In the genomic region with DNA sequence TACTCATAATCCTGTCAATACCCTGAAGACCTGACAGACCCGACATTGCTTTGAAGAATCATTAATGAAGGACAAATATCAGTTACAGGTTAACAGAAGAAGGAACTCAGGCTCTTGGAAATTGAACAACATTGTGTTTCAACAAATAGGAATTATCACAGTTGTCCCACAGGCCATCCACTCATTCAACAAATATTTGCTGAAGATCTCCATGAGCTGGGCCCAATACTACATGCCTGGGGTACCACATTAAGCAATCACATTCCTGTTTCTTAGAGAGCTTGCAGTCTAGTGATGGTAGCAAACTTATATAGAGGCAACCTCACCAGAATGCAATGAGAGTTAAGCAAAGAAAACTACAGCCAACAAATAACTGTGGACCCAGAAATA, we compare ENCODE assay signal across 1 cellular context.
TF ChIP-seq lines count a peak whose summit lies in the region.

No MANE protein-coding gene starts in this region.

TF ChIP-seq in WTC11, 78 proteins besides CTCF, POLR2A, EP300 and RAD21 (continued from another document):
- TF ChIP-seq, protein P1, sequence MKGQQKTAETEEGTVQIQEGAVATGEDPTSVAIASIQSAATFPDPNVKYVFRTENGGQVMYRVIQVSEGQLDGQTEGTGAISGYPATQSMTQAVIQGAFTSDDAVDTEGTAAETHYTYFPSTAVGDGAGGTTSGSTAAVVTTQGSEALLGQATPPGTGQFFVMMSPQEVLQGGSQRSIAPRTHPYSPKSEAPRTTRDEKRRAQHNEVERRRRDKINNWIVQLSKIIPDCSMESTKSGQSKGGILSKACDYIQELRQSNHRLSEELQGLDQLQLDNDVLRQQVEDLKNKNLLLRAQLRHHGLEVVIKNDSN (CRISPR knock-in tag; IDR thresholded peaks at IDR 0.05): no peak
- TF ChIP-seq ATF1 (CRISPR knock-in tag; IDR thresholded peaks at IDR 0.05) (no peak), ZNF396 (CRISPR knock-in tag; IDR thresholded peaks at IDR 0.05; ENCODE audit: borderline replicate concordance) (no peak), ZNF671 (CRISPR knock-in tag; IDR thresholded peaks at IDR 0.05) (no peak), OVOL2 (CRISPR knock-in tag; IDR thresholded peaks at IDR 0.05; ENCODE audit: borderline replicate concordance) (no peak), ZNF138 (CRISPR knock-in tag; conservative IDR thresholded peaks at IDR 0.05) (no peak), NR1H2 (CRISPR knock-in tag; IDR thresholded peaks at IDR 0.05) (no peak), FOXP1 (CRISPR knock-in tag; IDR thresholded peaks at IDR 0.05; ENCODE audit: borderline replicate concordance) (no peak)
- TF ChIP-seq, protein P2, sequence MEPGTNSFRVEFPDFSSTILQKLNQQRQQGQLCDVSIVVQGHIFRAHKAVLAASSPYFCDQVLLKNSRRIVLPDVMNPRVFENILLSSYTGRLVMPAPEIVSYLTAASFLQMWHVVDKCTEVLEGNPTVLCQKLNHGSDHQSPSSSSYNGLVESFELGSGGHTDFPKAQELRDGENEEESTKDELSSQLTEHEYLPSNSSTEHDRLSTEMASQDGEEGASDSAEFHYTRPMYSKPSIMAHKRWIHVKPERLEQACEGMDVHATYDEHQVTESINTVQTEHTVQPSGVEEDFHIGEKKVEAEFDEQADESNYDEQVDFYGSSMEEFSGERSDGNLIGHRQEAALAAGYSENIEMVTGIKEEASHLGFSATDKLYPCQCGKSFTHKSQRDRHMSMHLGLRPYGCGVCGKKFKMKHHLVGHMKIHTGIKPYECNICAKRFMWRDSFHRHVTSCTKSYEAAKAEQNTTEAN (CRISPR knock-in tag; IDR thresholded peaks at IDR 0.05): no peak
- TF ChIP-seq, protein P3, sequence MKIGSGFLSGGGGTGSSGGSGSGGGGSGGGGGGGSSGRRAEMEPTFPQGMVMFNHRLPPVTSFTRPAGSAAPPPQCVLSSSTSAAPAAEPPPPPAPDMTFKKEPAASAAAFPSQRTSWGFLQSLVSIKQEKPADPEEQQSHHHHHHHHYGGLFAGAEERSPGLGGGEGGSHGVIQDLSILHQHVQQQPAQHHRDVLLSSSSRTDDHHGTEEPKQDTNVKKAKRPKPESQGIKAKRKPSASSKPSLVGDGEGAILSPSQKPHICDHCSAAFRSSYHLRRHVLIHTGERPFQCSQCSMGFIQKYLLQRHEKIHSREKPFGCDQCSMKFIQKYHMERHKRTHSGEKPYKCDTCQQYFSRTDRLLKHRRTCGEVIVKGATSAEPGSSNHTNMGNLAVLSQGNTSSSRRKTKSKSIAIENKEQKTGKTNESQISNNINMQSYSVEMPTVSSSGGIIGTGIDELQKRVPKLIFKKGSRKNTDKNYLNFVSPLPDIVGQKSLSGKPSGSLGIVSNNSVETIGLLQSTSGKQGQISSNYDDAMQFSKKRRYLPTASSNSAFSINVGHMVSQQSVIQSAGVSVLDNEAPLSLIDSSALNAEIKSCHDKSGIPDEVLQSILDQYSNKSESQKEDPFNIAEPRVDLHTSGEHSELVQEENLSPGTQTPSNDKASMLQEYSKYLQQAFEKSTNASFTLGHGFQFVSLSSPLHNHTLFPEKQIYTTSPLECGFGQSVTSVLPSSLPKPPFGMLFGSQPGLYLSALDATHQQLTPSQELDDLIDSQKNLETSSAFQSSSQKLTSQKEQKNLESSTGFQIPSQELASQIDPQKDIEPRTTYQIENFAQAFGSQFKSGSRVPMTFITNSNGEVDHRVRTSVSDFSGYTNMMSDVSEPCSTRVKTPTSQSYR (CRISPR knock-in tag; IDR thresholded peaks at IDR 0.05): no peak
